10 cellular contexts compared by ENCODE assay signal in genomic region chr1:152110365-152110859, GRCh38. TPM values are rescaled to one million over a fixed set of nuclear protein-coding genes. Genes with fewer than 3 reads are reported as not detected.
DNase-seq lines count a peak whose midpoint lies in the region; ATAC-seq and TF ChIP-seq lines count a peak whose summit lies in the region.
"Had no signal": no experiment of that assay in that cellular context is flagged by ENCODE, and none has a peak within 500 bp of the region (broad histone marks: within the 10 kb centered on the region; RNA-seq: fewer than 3 reads in every experiment).

No MANE protein-coding gene starts in this region.

- no peak overlapping the region for H3K27ac Mint-ChIP-seq in CD4-positive, alpha-beta T cell
- H3K27ac Mint-ChIP-seq in activated CD4-positive, alpha-beta T cell treated with anti-CD3 and anti-CD28 coated beads, Interleukin-2, amount 10 ng/mL, durations not matched to agents 7 days and 5 days, result no peak overlapping the region

- H3K4me3 ChIP-seq in KMS-11 (IDR thresholded peaks at IDR 0.05; ENCODE audit: insufficient read depth, low read depth, low read length), result peak overlapping the region; percentile 72
- H3K4me3 ChIP-seq: K562 had no signal

- H2AFZ ChIP-seq in KMS-11 (ENCODE audit: low read depth), result peak overlapping the region; percentile 87

- no peak overlapping the region for H3K4me3 Mint-ChIP-seq in CD4-positive, alpha-beta T cell
- no peak overlapping the region for H3K4me3 Mint-ChIP-seq in activated CD4-positive, alpha-beta T cell treated with anti-CD3 and anti-CD28 coated beads, Interleukin-2, amount 10 ng/mL, durations not matched to agents 7 days and 5 days

- no peaks in the 10 kb centered on the region for H3K9me3 Mint-ChIP-seq in CD4-positive, alpha-beta T cell
- H3K9me3 Mint-ChIP-seq in activated CD4-positive, alpha-beta T cell treated with anti-CD3 and anti-CD28 coated beads, Interleukin-2, amount 10 ng/mL, durations not matched to agents 7 days and 5 days, result no peaks in the 10 kb centered on the region

- H4K20me1 ChIP-seq in KMS-11 (ENCODE audit: insufficient read depth), result no peaks in the 10 kb centered on the region

- CTCF ChIA-PET in CD4-positive, alpha-beta T cell (lab: Charles Lee), result no interaction called here
- CTCF ChIA-PET in activated CD4-positive, alpha-beta T cell treated with anti-CD3 and anti-CD28 coated beads, Interleukin-2, amount 10 ng/mL, durations not matched to agents 7 days and 5 days (lab: Charles Lee), result interaction anchor here (0.6 to 2.1 kb wide), 8 partner anchors 12 to 348 kb away, joined by 3 to 8 read pairs (median 4); no protein-coding TSS in a partner anchor

- TF ChIP-seq CTCF in CD4-positive, alpha-beta T cell (IDR thresholded peaks at IDR 0.05), result no peak
- no peak for TF ChIP-seq CTCF in KMS-11 (conservative IDR thresholded peaks at IDR 0.05; ENCODE audit: low read depth, low read length)

- H3K79me2 ChIP-seq in KMS-11 (ENCODE audit: insufficient read depth, low read depth), result no peaks in the 10 kb centered on the region

- H3K27me3 Mint-ChIP-seq in CD4-positive, alpha-beta T cell, result peaks cover 11% of the 10 kb centered on the region
- H3K27me3 Mint-ChIP-seq in activated CD4-positive, alpha-beta T cell treated with anti-CD3 and anti-CD28 coated beads, Interleukin-2, amount 10 ng/mL, durations not matched to agents 7 days and 5 days, result peaks cover 10% of the 10 kb centered on the region

- POLR2A ChIA-PET in CD4-positive, alpha-beta T cell (lab: Charles Lee), result interaction anchor here (0.7 to 1.1 kb wide), 3 partner anchors 74 to 829 kb away, joined by 3 read pairs; partner anchors contain the start of gene S100A11
- POLR2A ChIA-PET in activated CD4-positive, alpha-beta T cell treated with anti-CD3 and anti-CD28 coated beads, Interleukin-2, amount 10 ng/mL, durations not matched to agents 7 days and 5 days (lab: Charles Lee), result no interaction called here

- H3K9me3 ChIP-seq in CD4-positive, alpha-beta T cell (ENCODE audit: control insufficient read depth, low read length), result no peaks in the 10 kb centered on the region

- peak; percentile 74 for ATAC-seq in CD4-positive, alpha-beta T cell (ENCODE audit: poor library complexity)
- peak; percentile 69 for ATAC-seq in sciatic nerve
- no peak for ATAC-seq in HG02885 (IDR thresholded peaks at IDR 0.05; ENCODE audit: poor library complexity, unreplicated experiment)
- no peak for ATAC-seq in HG02642 (IDR thresholded peaks at IDR 0.05; ENCODE audit: poor library complexity, unreplicated experiment)
- ATAC-seq: K562 had no signal

- peak in 2 of 10 experiments; percentile 14 to 20 for DNase-seq in CD4-positive, alpha-beta T cell
- peak; percentile 31 for DNase-seq in activated CD4-positive, alpha-beta T cell treated with anti-CD3 and anti-CD28 coated beads, Interleukin-2, amount 10 ng/mL, durations not matched to agents 7 days and 5 days
- DNase-seq in glomerular visceral epithelial cell (ENCODE audit: extremely low spot score), result peak; percentile 71
- DNase-seq in sciatic nerve (ENCODE audit: low spot score), result no peak
- DNase-seq in middle frontal gyrus (ENCODE audit: extremely low spot score, low spot score), result no peak

- intact Hi-C loops in CD4-positive, alpha-beta T cell (cut with DNase I, micrococcal nuclease), result no loop called here
- intact Hi-C loops in sciatic nerve (cut with DNase I), result no loop called here

- no peak overlapping the region for H3K27ac ChIP-seq in CD4-positive, alpha-beta T cell (ENCODE audit: low read depth, low read length)
- peak overlapping the region; percentile 21; the same call in 1 of the 2 replicates for H3K27ac ChIP-seq in KMS-11

- H3K36me3 ChIP-seq in KMS-11 (ENCODE audit: insufficient read depth), result no peaks in the 10 kb centered on the region

- peak overlapping the region; percentile 23; the same call in 1 of the 2 replicates for H3K9ac ChIP-seq in KMS-11

- H3K36me3 Mint-ChIP-seq in CD4-positive, alpha-beta T cell (ENCODE audit: low read depth), result no peaks in the 10 kb centered on the region
- peaks cover 3% of the 10 kb centered on the region for H3K36me3 Mint-ChIP-seq in activated CD4-positive, alpha-beta T cell treated with anti-CD3 and anti-CD28 coated beads, Interleukin-2, amount 10 ng/mL, durations not matched to agents 7 days and 5 days (ENCODE audit: low read depth)

- H3K4me1 Mint-ChIP-seq in CD4-positive, alpha-beta T cell (ENCODE audit: low read depth), result no peaks in the 10 kb centered on the region
- H3K4me1 Mint-ChIP-seq in activated CD4-positive, alpha-beta T cell treated with anti-CD3 and anti-CD28 coated beads, Interleukin-2, amount 10 ng/mL, durations not matched to agents 7 days and 5 days, result no peaks in the 10 kb centered on the region

- H3K27me3 ChIP-seq in CD4-positive, alpha-beta T cell (ENCODE audit: control insufficient read depth, insufficient read depth, low read length), result peaks cover 82% of the 10 kb centered on the region
- H3K27me3 ChIP-seq in KMS-11 (ENCODE audit: insufficient read depth, low read depth), result peaks cover 23% of the 10 kb centered on the region

- peaks cover 23% of the 10 kb centered on the region for H3K4me1 ChIP-seq in KMS-11 (ENCODE audit: low read depth, poor library complexity, severe bottlenecking)

- peak overlapping the region; percentile 94 for H3K4me2 ChIP-seq in KMS-11

RNA-seq across cellular contexts. Expression of gene TCHH, which starts 4.8 kb away (rescaled TPM):
- not detected for total RNA-seq in CD4-positive, alpha-beta T cell
- total RNA-seq in activated CD4-positive, alpha-beta T cell treated with anti-CD3 and anti-CD28 coated beads, Interleukin-2, amount 10 ng/mL, durations not matched to agents 7 days and 5 days, result under 1 TPM; 0.05 to 0.06 TPM
- 0.13 TPM for total RNA-seq in sciatic nerve
- total RNA-seq: K562 had no signal

RNA-seq across cellular contexts. Expression of gene TCHHL1, which starts 21.5 kb away (rescaled TPM):
- not detected for total RNA-seq in CD4-positive, alpha-beta T cell
- not detected for total RNA-seq in activated CD4-positive, alpha-beta T cell treated with anti-CD3 and anti-CD28 coated beads, Interleukin-2, amount 10 ng/mL, durations not matched to agents 7 days and 5 days
- not detected for total RNA-seq in sciatic nerve
- total RNA-seq: K562, lung microvascular endothelial cell had no signal

RNA-seq across cellular contexts. Expression of gene RPTN, which starts 48.6 kb away (rescaled TPM):
- not detected for total RNA-seq in CD4-positive, alpha-beta T cell
- not detected for total RNA-seq in activated CD4-positive, alpha-beta T cell treated with anti-CD3 and anti-CD28 coated beads, Interleukin-2, amount 10 ng/mL, durations not matched to agents 7 days and 5 days
- not detected for total RNA-seq in sciatic nerve
- total RNA-seq: K562, lung microvascular endothelial cell had no signal

Comparison
In these comparisons a context has a peak if more than half of its experiments do, and no peak if none do; other contexts are left out.
1. ATAC-seq: peak in CD4-positive, alpha-beta T cell (single experiment) and sciatic nerve (single experiment); none in HG02885 (single experiment) and HG02642 (single experiment).
2. DNase-seq: peak in activated CD4-positive, alpha-beta T cell treated with anti-CD3 and anti-CD28 coated beads, Interleukin-2, amount 10 ng/mL, durations not matched to agents 7 days and 5 days (single experiment) and glomerular visceral epithelial cell (single experiment); none in sciatic nerve (single experiment) and middle frontal gyrus (single experiment).